12 cellular contexts compared by ENCODE assay signal in genomic region chr22:44330727-44331660, GRCh38. TPM values are rescaled to one million over a fixed set of nuclear protein-coding genes. Genes with fewer than 3 reads are reported as not detected.
A peak's percentile ranks its signal among the peaks of the same experiment; 100 is the strongest.
DNase-seq lines count a peak whose midpoint lies in the region; ATAC-seq and TF ChIP-seq lines count a peak whose summit lies in the region.
"Had no signal": no experiment of that assay in that cellular context is flagged by ENCODE, and none has a peak within 500 bp of the region (broad histone marks: within the 10 kb centered on the region; RNA-seq: fewer than 3 reads in every experiment).

No MANE protein-coding gene starts in this region.

- peak overlapping the region in 1 of 10 donors; percentile 28 for H3K27ac ChIP-seq in heart right ventricle
- H3K27ac ChIP-seq in dorsolateral prefrontal cortex = peak overlapping the region in 16 of 59 donors; percentile 5 to 65 (median 34)
- H3K27ac ChIP-seq in muscle layer of duodenum (ENCODE audit: low read length) = no peak overlapping the region
- peak overlapping the region; percentile 38 to 65 for H3K27ac ChIP-seq in uterus

- TF ChIP-seq POLR2A in uterus (IDR thresholded peaks at IDR 0.05) = no peak

- ATAC-seq in heart right ventricle (peak in 1 of 8 donors; percentile 13), Right ventricle myocardium superior (ENCODE audit: poor library complexity) (no peak), GM21576 (IDR thresholded peaks at IDR 0.05; ENCODE audit: unreplicated experiment) (no peak), GM21515 (IDR thresholded peaks at IDR 0.05; ENCODE audit: unreplicated experiment) (no peak)
- ATAC-seq: stimulated activated naive B cell treated with anti-CD40 and anti-IgM and Interleukin-4, amounts not matched to agents 10 μg/mL and 1 μg/mL and 100 μg/mL, for 72 hours had no signal

- H3K4me3 ChIP-seq in heart right ventricle = peak overlapping the region in 9 of 10 donors; percentile 25 to 50 (median 46)
- peak overlapping the region in 58 of 59 donors; percentile 11 to 68 (median 53) for H3K4me3 ChIP-seq in dorsolateral prefrontal cortex
- H3K4me3 ChIP-seq in muscle layer of duodenum (ENCODE audit: low read depth in 1 of 2, low read length in 2 of 2) = peak overlapping the region; percentile 26 to 59
- H3K4me3 ChIP-seq in uterus = peak overlapping the region; percentile 35 to 36

- no peaks in the 10 kb centered on the region for H3K9me3 ChIP-seq in heart right ventricle
- H3K9me3 ChIP-seq in muscle layer of duodenum (ENCODE audit: control insufficient read depth in 1 of 2, low read length in 2 of 2) = no peaks in the 10 kb centered on the region
- no peaks in the 10 kb centered on the region for H3K9me3 ChIP-seq in uterus

- WGBS in heart right ventricle, 2 donors = 3 to 4% methylated on average over 77 to 105 of the region's 105 CpGs

- TF ChIP-seq CTCF in heart right ventricle (IDR thresholded peaks at IDR 0.05) = no peak
- TF ChIP-seq CTCF in dorsolateral prefrontal cortex (IDR thresholded peaks at IDR 0.05 in 54 of 56, conservative IDR thresholded peaks at IDR 0.05 in 2 of 56; ENCODE audit: low read depth in 1 of 56, partially characterized antibody in 56 of 56) = no peak
- TF ChIP-seq CTCF in uterus (IDR thresholded peaks at IDR 0.05) = no peak

- H3K4me1 ChIP-seq in heart right ventricle = peaks cover 4 to 23% (median 12%) of the 10 kb centered on the region in 9 donors
- peaks cover 0 to 10% of the 10 kb centered on the region in 2 donors for H3K4me1 ChIP-seq in muscle layer of duodenum (ENCODE audit: control insufficient read depth in 1 of 2, insufficient read depth in 2 of 2, low read length in 2 of 2)
- no peaks in the 10 kb centered on the region for H3K4me1 ChIP-seq in uterus

- H3K36me3 ChIP-seq in heart right ventricle (no peaks in the 10 kb centered on the region), muscle layer of duodenum (ENCODE audit: control insufficient read depth in 1 of 2, insufficient read depth in 2 of 2, low read length in 2 of 2) (no peaks in the 10 kb centered on the region), uterus (no peaks in the 10 kb centered on the region)

- H3K27me3 ChIP-seq in heart right ventricle = peaks cover 8 to 59% (median 41%) of the 10 kb centered on the region in 7 donors
- peaks cover 0 to 45% (median 13%) of the 10 kb centered on the region in 45 donors for H3K27me3 ChIP-seq in dorsolateral prefrontal cortex
- H3K27me3 ChIP-seq in muscle layer of duodenum (ENCODE audit: low read depth, low read length) = peaks cover 15% of the 10 kb centered on the region
- H3K27me3 ChIP-seq in uterus = no peaks in the 10 kb centered on the region

- intact Hi-C loops in heart right ventricle (cut with DNase I) (loop anchor here in 4 of 10 donors (10.0 kb wide), 3 partner anchors 186 to 336 kb away; no protein-coding TSS in a partner anchor), Right ventricle myocardium superior (cut with DNase I) (loop anchor here (10.0 kb wide), 1 partner anchor 294 kb away; no protein-coding TSS in a partner anchor), dorsolateral prefrontal cortex (cut with DNase I) (loop anchor here in 1 of 2 donors (10.0 kb wide), 1 partner anchor 294 kb away; no protein-coding TSS in a partner anchor), uterus (cut with DNase I; ENCODE audit: low total_unique reads) (no loop called here)

- no peak for DNase-seq in heart right ventricle
- DNase-seq in Right ventricle myocardium superior = no peak
- DNase-seq in dorsolateral prefrontal cortex = no peak
- no peak for DNase-seq in uterus
- DNase-seq in GDM1 (lab: John Stamatoyannopoulos, UW) = no peak
- DNase-seq: stimulated activated naive B cell treated with anti-CD40 and anti-IgM and Interleukin-4, amounts not matched to agents 10 μg/mL and 1 μg/mL and 100 μg/mL, for 72 hours had no signal

RNA-seq across cellular contexts. Expression of gene SHISAL1, which starts 18.2 kb away (rescaled TPM):
- total RNA-seq in heart right ventricle (1 to 10 TPM in 4 of 10 donors, under 1 TPM in 6; 0.15 to 1.7 (median 0.78) TPM), Right ventricle myocardium superior (1.3 TPM), dorsolateral prefrontal cortex (10 to 100 TPM; 11.9 to 65.7 (median 41.1) TPM), uterus (10 to 100 TPM in 2 of 4 donors, 1 to 10 TPM in 2; 4.7 to 44.2 (median 22.9) TPM)
- under 1 TPM; 0.37 to 0.43 TPM for polyA plus RNA-seq in heart right ventricle
- total RNA-seq: activated T-helper 1 cell treated with anti-CD3 and anti-CD28 coated beads, Interleukin-12 subunit alpha, Interleukin-12 subunit beta, Interleukin-2, Interleukin-4 antibody, amounts not matched to agents 30 ng/mL and 10 ng/mL and 1 ng/mL, durations not matched to agents 14 hours and 24 hours and 36 hours; dermis blood vessel endothelial cell had no signal
- polyA plus RNA-seq: CD14-positive monocyte had no signal
